ENCODE assay signal across 35 cellular contexts in the genomic region with DNA sequence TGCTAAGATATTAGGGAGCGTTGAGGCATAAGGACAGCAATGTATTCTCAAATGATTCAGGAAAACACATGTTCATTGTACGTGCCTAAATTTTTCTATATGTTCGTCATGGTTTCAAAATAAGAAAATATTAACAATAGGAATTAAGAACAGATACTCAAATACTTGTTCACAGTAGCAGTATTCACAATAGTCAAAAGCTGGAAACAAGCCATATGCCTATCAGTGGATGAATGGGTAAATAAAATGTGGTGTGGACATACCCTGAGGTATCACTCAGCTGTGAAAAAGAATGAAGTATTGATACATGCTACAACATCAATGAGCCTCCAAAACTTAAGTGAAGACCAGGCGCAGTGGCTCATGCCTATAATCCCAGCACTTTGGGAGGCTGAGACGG.
DNase-seq lines count a peak whose midpoint lies in the region; ATAC-seq and TF ChIP-seq lines count a peak whose summit lies in the region.
"Had no signal": no experiment of that assay in that cellular context is flagged by ENCODE, and none has a peak within 500 bp of the region (broad histone marks: within the 10 kb centered on the region; RNA-seq: fewer than 3 reads in every experiment).

No MANE protein-coding gene starts in this region.

- TF ChIP-seq CTCF in mammary epithelial cell (conservative IDR thresholded peaks at IDR 0.05 in 1 of 2, IDR thresholded peaks at IDR 0.05 in 1 of 2; ENCODE audit: extremely low read depth in 1 of 2, insufficient read depth in 1 of 2, low read depth in 1 of 2, low read length in 2 of 2) (no peak), breast epithelium (IDR thresholded peaks at IDR 0.05) (no peak), osteoblast (IDR thresholded peaks at IDR 0.05; ENCODE audit: extremely low read depth, low read depth, low read length) (no peak), suprapubic skin (IDR thresholded peaks at IDR 0.05) (no peak)

- H3K9ac ChIP-seq in mammary epithelial cell (ENCODE audit: insufficient read depth, low read length): no peak overlapping the region
- H3K9ac ChIP-seq: BLaER1; BLaER1 treated with 17β-estradiol and CSF1 and Interleukin-3, amounts not matched to agents 10 nM and 100 nM had no signal

- H4K20me1 ChIP-seq in mammary epithelial cell (ENCODE audit: insufficient read depth, low read length) (no peaks in the 10 kb centered on the region), osteoblast (ENCODE audit: insufficient read depth, low read length) (no peaks in the 10 kb centered on the region)
- H4K20me1 ChIP-seq: BLaER1; BLaER1 treated with 17β-estradiol and CSF1 and Interleukin-3, amounts not matched to agents 10 nM and 100 nM had no signal

- no peak overlapping the region for H3K4me3 ChIP-seq in mammary epithelial cell (replicated peaks in 1 of 3; ENCODE audit: insufficient read depth in 1 of 3, low read depth in 2 of 3, low read length in 3 of 3)
- no peak overlapping the region for H3K4me3 ChIP-seq in breast epithelium
- H3K4me3 ChIP-seq in osteoblast (ENCODE audit: insufficient read depth, low read length): no peak overlapping the region
- H3K4me3 ChIP-seq in suprapubic skin: no peak overlapping the region
- H3K4me3 ChIP-seq: A549; BLaER1; BLaER1 treated with 17β-estradiol and CSF1 and Interleukin-3, amounts not matched to agents 10 nM and 100 nM had no signal

- no TSS peak for BruUV-seq in mammary epithelial cell (replicated peaks; lab: Mats Ljungman, UMichigan)

- H3K4me3 Mint-ChIP-seq in activated T-cell treated with anti-CD3 and anti-CD28 coated beads, Interleukin-2, amount 50 U/mL, for 4 hours: no peak overlapping the region
- H3K4me3 Mint-ChIP-seq: B cell; CD14-positive monocyte; CD4-positive, alpha-beta memory T cell; CD4-positive, alpha-beta T cell; CD4-positive, CD25-positive, alpha-beta regulatory T cell; CD8-positive, alpha-beta memory T cell; CD8-positive, alpha-beta T cell had no signal

- CTCF ChIA-PET in mammary epithelial cell (lab: Charles Lee; ENCODE audit: low non-redundant PET): no interaction called here

- H3K27me3 ChIP-seq in mammary epithelial cell (ENCODE audit: insufficient read depth, low read length): peaks cover under 1% of the 10 kb centered on the region
- H3K27me3 ChIP-seq in breast epithelium: no peaks in the 10 kb centered on the region
- H3K27me3 ChIP-seq in osteoblast (ENCODE audit: insufficient read depth, low read length): no peaks in the 10 kb centered on the region
- no peaks in the 10 kb centered on the region for H3K27me3 ChIP-seq in suprapubic skin
- H3K27me3 ChIP-seq: BE2C; BLaER1; BLaER1 treated with 17β-estradiol and CSF1 and Interleukin-3, amounts not matched to agents 10 nM and 100 nM had no signal

- 48% methylated on average over 4 of the region's 5 CpGs for WGBS in mammary epithelial cell (ENCODE audit: low coverage, missing lambda C conversion rate)
- 79% methylated on average over 5 of the region's 5 CpGs for WGBS in suprapubic skin

- intact Hi-C loops in mammary epithelial cell (cut with micrococcal nuclease): no loop called here
- intact Hi-C loops in breast epithelium (cut with DNase I; ENCODE audit: low total_unique reads): no loop called here

- no peak overlapping the region for H3K27ac ChIP-seq in mammary epithelial cell (ENCODE audit: insufficient read depth, low read depth, low read length)
- no peak overlapping the region for H3K27ac ChIP-seq in breast epithelium
- H3K27ac ChIP-seq in osteoblast (ENCODE audit: low read depth, low read length): no peak overlapping the region
- no peak overlapping the region for H3K27ac ChIP-seq in suprapubic skin
- H3K27ac ChIP-seq: 22Rv1; A549; BLaER1; BLaER1 treated with 17β-estradiol and CSF1 and Interleukin-3, amounts not matched to agents 10 nM and 100 nM; C4-2B had no signal

- H3K4me1 Mint-ChIP-seq in activated T-cell treated with anti-CD3 and anti-CD28 coated beads, Interleukin-2, amount 50 U/mL, for 4 hours (ENCODE audit: low read depth): no peaks in the 10 kb centered on the region
- H3K4me1 Mint-ChIP-seq: B cell; CD14-positive monocyte; CD4-positive, alpha-beta memory T cell; CD4-positive, CD25-positive, alpha-beta regulatory T cell; CD8-positive, alpha-beta memory T cell had no signal

- no peaks in the 10 kb centered on the region for H3K36me3 Mint-ChIP-seq in activated T-cell treated with anti-CD3 and anti-CD28 coated beads, Interleukin-2, amount 50 U/mL, for 4 hours (ENCODE audit: insufficient read depth)
- H3K36me3 Mint-ChIP-seq: CD14-positive monocyte; CD4-positive, alpha-beta memory T cell; CD4-positive, CD25-positive, alpha-beta regulatory T cell; CD8-positive, alpha-beta memory T cell; CD8-positive, alpha-beta T cell had no signal

- peaks cover 4% of the 10 kb centered on the region for H3K9me3 Mint-ChIP-seq in activated T-cell treated with anti-CD3 and anti-CD28 coated beads, Interleukin-2, amount 50 U/mL, for 4 hours
- H3K9me3 Mint-ChIP-seq: CD4-positive, alpha-beta T cell had no signal

- no peaks in the 10 kb centered on the region for H3K4me1 ChIP-seq in mammary epithelial cell (ENCODE audit: insufficient read depth, low read length)
- H3K4me1 ChIP-seq in breast epithelium: no peaks in the 10 kb centered on the region
- no peaks in the 10 kb centered on the region for H3K4me1 ChIP-seq in osteoblast (ENCODE audit: insufficient read depth, low read length)
- no peaks in the 10 kb centered on the region for H3K4me1 ChIP-seq in suprapubic skin
- H3K4me1 ChIP-seq: A549, BE2C, Caco-2 had no signal

- TF ChIP-seq EP300 in suprapubic skin (IDR thresholded peaks at IDR 0.05): no peak

- DNase-seq in mammary epithelial cell (peak; percentile 8), breast epithelium (ENCODE audit: low spot score in 2 of 2) (no peak), SK-MEL-5 (ENCODE audit: low read depth, low spot score) (peak; percentile 65), foreskin melanocyte (peak; percentile 59), osteoblast (ENCODE audit: insufficient read length, low spot score, missing footprints) (peak; percentile 1), suprapubic skin (ENCODE audit: low spot score in 2 of 2) (no peak)
- DNase-seq in activated T-cell treated with anti-CD3 and anti-CD28 coated beads, Interleukin-2, amount 50 U/mL, for 4 hours: no peak
- DNase-seq: 8988T; ACHN; AML-193; BE2C; C1 segment of cervical spinal cord; Caco-2; Calu3; CD4-positive, alpha-beta memory T cell; CD4-positive, alpha-beta T cell; CD4-positive, CD25-positive, alpha-beta regulatory T cell; CD8-positive, alpha-beta memory T cell; CD8-positive, alpha-beta T cell; COR-L47; DMS 273 treated with DMSO at 0.1 percent for 48 hours; DMS153; DMS53; DMS79; DMS79 treated with DMSO at 0.1 percent for 48 hours; DND-41; EL had no signal

- no peak for TF ChIP-seq POLR2A in breast epithelium (IDR thresholded peaks at IDR 0.05)
- no peak for TF ChIP-seq POLR2A in suprapubic skin (IDR thresholded peaks at IDR 0.05)

- H3K79me2 ChIP-seq in mammary epithelial cell (ENCODE audit: insufficient read depth, low read length) (no peaks in the 10 kb centered on the region), osteoblast (ENCODE audit: insufficient read depth, low read length) (no peaks in the 10 kb centered on the region)

- ATAC-seq in GM21737 (IDR thresholded peaks at IDR 0.05; ENCODE audit: unreplicated experiment): no peak
- ATAC-seq in activated T-cell treated with anti-CD3 and anti-CD28 coated beads, Interleukin-2, amount 50 U/mL, for 4 hours: no peak
- ATAC-seq: A549; CD8-positive, alpha-beta T cell had no signal

- H3K4me2 ChIP-seq in mammary epithelial cell (ENCODE audit: insufficient read depth, low read depth, low read length) (no peak overlapping the region), osteoblast (ENCODE audit: insufficient read depth, low read length) (no peak overlapping the region)
- H3K4me2 ChIP-seq: A549, BLaER1 had no signal

- dilution Hi-C loops in mammary epithelial cell (cut with HindIII; ENCODE audit: low sequenced_read_pairs): no loop called here

- H2AFZ ChIP-seq in mammary epithelial cell (ENCODE audit: low read depth, low read length) (no peak overlapping the region), osteoblast (ENCODE audit: low read length) (no peak overlapping the region)

- no peaks in the 10 kb centered on the region for H3K36me3 ChIP-seq in mammary epithelial cell (ENCODE audit: insufficient read depth, low read length)
- H3K36me3 ChIP-seq in breast epithelium: no peaks in the 10 kb centered on the region
- no peaks in the 10 kb centered on the region for H3K36me3 ChIP-seq in osteoblast (ENCODE audit: insufficient read depth, low read length)
- no peaks in the 10 kb centered on the region for H3K36me3 ChIP-seq in suprapubic skin
- H3K36me3 ChIP-seq: BE2C; BLaER1; BLaER1 treated with 17β-estradiol and CSF1 and Interleukin-3, amounts not matched to agents 10 nM and 100 nM had no signal

- in situ Hi-C loops in mammary epithelial cell (cut with MboI; ENCODE audit: low sequenced_read_pairs in 2 of 2): no loop called here
- in situ Hi-C loops in SK-MEL-5 (cut with HindIII; ENCODE audit: low pct_unique_long_range_greater_than_20kb, low sequenced_read_pairs): no loop called here

- H3K9me3 ChIP-seq in mammary epithelial cell (replicated peaks; ENCODE audit: insufficient read depth, low read length) (peaks cover 3% of the 10 kb centered on the region), breast epithelium (no peaks in the 10 kb centered on the region), osteoblast (ENCODE audit: low read depth, low read length) (no peaks in the 10 kb centered on the region), suprapubic skin (no peaks in the 10 kb centered on the region)
- H3K9me3 ChIP-seq: A549, BE2C, Caco-2 had no signal

- H3K27me3 Mint-ChIP-seq in activated T-cell treated with anti-CD3 and anti-CD28 coated beads, Interleukin-2, amount 50 U/mL, for 4 hours (ENCODE audit: low read depth): peaks cover 1% of the 10 kb centered on the region
- H3K27me3 Mint-ChIP-seq: CD4-positive, alpha-beta T cell; CD4-positive, CD25-positive, alpha-beta regulatory T cell had no signal

Comparison
In these comparisons a context has a peak if more than half of its experiments do, and no peak if none do; other contexts are left out.
1. DNase-seq: peak in mammary epithelial cell (single experiment), SK-MEL-5 (single experiment), foreskin melanocyte (single experiment) and osteoblast (single experiment); none in breast epithelium (0 of 2), suprapubic skin (0 of 2) and activated T-cell treated with anti-CD3 and anti-CD28 coated beads, Interleukin-2, amount 50 U/mL, for 4 hours (single experiment).